ENCODE assay signal across 8 cellular contexts in the genomic region with DNA sequence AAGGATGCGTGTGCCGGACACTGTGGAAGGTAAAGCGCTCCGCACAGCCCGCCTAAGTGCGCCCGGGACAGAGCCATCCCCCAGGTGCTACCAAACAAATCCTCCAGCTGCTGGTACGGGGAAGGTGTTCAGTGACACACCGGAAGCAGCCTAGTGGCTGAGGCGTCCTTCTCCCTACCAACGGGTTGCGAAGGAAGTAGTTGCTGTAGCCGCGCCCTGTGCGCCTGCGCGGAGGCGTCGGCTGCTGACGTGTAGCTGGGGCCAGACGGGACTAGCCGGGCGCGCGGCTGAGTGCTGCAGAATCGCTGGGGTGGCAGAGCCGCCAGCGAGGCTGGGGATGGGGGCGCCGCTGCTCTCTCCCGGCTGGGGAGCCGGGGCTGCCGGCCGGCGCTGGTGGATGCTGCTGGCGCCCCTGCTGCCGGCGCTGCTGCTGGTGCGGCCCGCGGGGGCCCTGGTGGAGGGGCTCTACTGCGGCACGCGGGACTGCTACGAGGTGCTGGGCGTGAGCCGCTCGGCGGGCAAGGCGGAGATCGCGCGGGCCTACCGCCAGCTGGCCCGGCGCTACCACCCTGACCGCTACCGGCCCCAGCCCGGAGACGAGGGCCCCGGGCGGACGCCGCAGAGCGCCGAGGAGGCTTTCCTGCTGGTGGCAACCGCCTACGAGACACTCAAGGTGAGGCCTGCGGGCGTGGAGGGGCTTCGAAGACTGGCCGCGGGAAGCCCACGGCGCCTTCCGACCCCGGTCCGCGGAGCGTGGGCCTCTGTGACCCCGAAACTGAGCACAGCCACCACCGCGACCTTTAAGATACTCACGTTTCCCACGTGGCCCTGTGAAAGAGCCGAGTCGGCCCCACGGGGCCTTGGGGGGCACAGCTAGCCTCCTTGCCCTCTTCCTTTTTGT. TPM values are rescaled to one million over a fixed set of nuclear protein-coding genes. Genes with fewer than 3 reads are reported as not detected.
DNase-seq lines count a peak whose midpoint lies in the region; ATAC-seq, FAIRE-seq and TF ChIP-seq lines count a peak whose summit lies in the region.

DNAJC25 (plus strand) TSS at position 264 of the 901 bp plus-strand sequence; CDS start at position 338, 74 bp downstream.

- H3K14ac ChIP-seq in H1 (ENCODE audit: insufficient read length) (no peak within 1 kb of the TSS), mesenchymal stem cell (ENCODE audit: low read length in 2 of 2) (peak within 1 kb of the TSS; percentile 89 to 97)

- H3K9ac ChIP-seq in H1 (replicated peaks in 1 of 4; ENCODE audit: extremely low read depth in 1 of 4, low read depth in 3 of 4, low read length in 3 of 4) (peak within 1 kb of the TSS; percentile 85 to 96 (median 86)), mesenchymal stem cell (ENCODE audit: low read length) (peak within 1 kb of the TSS; percentile 96)

- H3K4me1 ChIP-seq in H1 (replicated peaks in 1 of 4; ENCODE audit: control insufficient read depth in 3 of 4, insufficient read depth in 4 of 4, low read length in 3 of 4): peaks cover 0 to 3% (median 0%) of the 10 kb centered on the region in 4 experiments; a peak in 3 of 7 replicates
- peaks cover 2% of the 10 kb centered on the region for H3K4me1 ChIP-seq in mesenchymal stem cell (ENCODE audit: control insufficient read depth, insufficient read depth, low read depth, low read length)

- H3K56ac ChIP-seq in H1 (replicated peaks; ENCODE audit: insufficient read length, low read depth, low read length): peak within 1 kb of the TSS; percentile 1

- POLR2A ChIA-PET in H1 (lab: Charles Lee; ENCODE audit: partially characterized antibody): interaction anchor here (0.7 to 5.0 kb wide), 16 partner anchors 10 to 106 kb away, joined by 3 to 27 read pairs (median 4); partner anchors contain the start of genes GNG10 and PTGR1

- H3K36me3 ChIP-seq in H1 (ENCODE audit: control insufficient read depth in 2 of 4, insufficient read depth in 4 of 4, low read length in 3 of 4) (no peaks in the 10 kb centered on the region), mesenchymal stem cell (ENCODE audit: control insufficient read depth in 1 of 2, insufficient read depth in 2 of 2, low read depth in 1 of 2, low read length in 2 of 2) (no peaks in the 10 kb centered on the region)

- H2BK120ac ChIP-seq in H1 (replicated peaks; ENCODE audit: low read depth, low read length) (no peak within 1 kb of the TSS), mesenchymal stem cell (ENCODE audit: low read depth, low read length) (peak within 1 kb of the TSS; percentile 73)

- no peak within 1 kb of the TSS for H2BK20ac ChIP-seq in H1 (ENCODE audit: low read length)

- TF ChIP-seq CTCF in H1 (IDR thresholded peaks at IDR 0.05; ENCODE audit: control extremely low read depth in 1 of 3, insufficient read depth in 1 of 3, low read depth in 1 of 3, low read length in 3 of 3): 0 out of 4 replicates have a peak, but pooled peaks of 1 of the 3 experiments have one; percentile 1

- WGBS in H1 (ENCODE audit: extremely low coverage in 1 of 2, insufficient coverage in 1 of 2, insufficient read length in 1 of 2, insufficient replicate concordance in 2 of 2, low coverage in 1 of 2, low lambda C conversion rate in 2 of 2, missing lambda C conversion rate in 1 of 2), 2 experiments: 2% methylated on average over 68 of the region's 88 CpGs; no CpG with 5 or more reads in 1 of the 2 experiments
- WGBS in mesenchymal stem cell: under 1% methylated on average over 67 of the region's 88 CpGs

- H2BK15ac ChIP-seq in H1 (ENCODE audit: low read length) (no peak within 1 kb of the TSS), mesenchymal stem cell (ENCODE audit: low read depth, poor library complexity, severe bottlenecking) (peak within 1 kb of the TSS; percentile 69)

- H3K9me3 ChIP-seq in H1 (ENCODE audit: insufficient read depth in 2 of 2, low read depth in 1 of 2, low read length in 1 of 2) (no peaks in the 10 kb centered on the region), mesenchymal stem cell (ENCODE audit: control insufficient read depth, low read length) (no peaks in the 10 kb centered on the region)

- peak within 1 kb of the TSS; percentile 97 for H2AFZ ChIP-seq in H1 (ENCODE audit: low read length)
- peak within 1 kb of the TSS; percentile 89 for H2AFZ ChIP-seq in mesenchymal stem cell (ENCODE audit: low read depth, low read length)

- TF ChIP-seq EP300 in H1 (IDR thresholded peaks at IDR 0.05; ENCODE audit: borderline replicate concordance in 1 of 2, low read depth in 2 of 2, low read length in 2 of 2): no peak

- H3K79me1 ChIP-seq in H1 (ENCODE audit: low read depth, low read length) (no peaks in the 10 kb centered on the region), mesenchymal stem cell (replicated peaks; ENCODE audit: low read length, poor library complexity, severe bottlenecking) (peaks cover 4% of the 10 kb centered on the region)

- no peak within 1 kb of the TSS for H2BK12ac ChIP-seq in H1 (ENCODE audit: low read depth, low read length)
- H2BK12ac ChIP-seq in mesenchymal stem cell (ENCODE audit: low read length in 2 of 2): peak within 1 kb of the TSS in 1 of 2 experiments; percentile 77

- H2BK5ac ChIP-seq in H1 (ENCODE audit: low read depth, low read length): no peak within 1 kb of the TSS
- H2BK5ac ChIP-seq in mesenchymal stem cell (ENCODE audit: low read depth, low read length, poor library complexity, severe bottlenecking): peak within 1 kb of the TSS; percentile 70

- H4K20me1 ChIP-seq in H1 (replicated peaks in 1 of 2; ENCODE audit: control insufficient read depth in 1 of 2, insufficient read depth in 2 of 2, low read length in 2 of 2): peaks cover 3 to 7% of the 10 kb centered on the region in 2 experiments

- H3K23me2 ChIP-seq in H1 (ENCODE audit: low read depth, low read length): peaks cover 8% of the 10 kb centered on the region; the same call in 1 of the 2 replicates

- peak; percentile 100 for TF ChIP-seq POLR2A in H1 (IDR thresholded peaks at IDR 0.05; ENCODE audit: control extremely low read depth in 1 of 2, low read depth in 2 of 2, low read length in 2 of 2)

- H3K4ac ChIP-seq in H1 (replicated peaks; ENCODE audit: insufficient read length, low read depth, low read length) (no peak within 1 kb of the TSS), mesenchymal stem cell (ENCODE audit: low read depth in 1 of 2, low read length in 2 of 2) (peak within 1 kb of the TSS; percentile 64 to 71)

- no peaks in the 10 kb centered on the region for H3K27me3 ChIP-seq in H1 (replicated peaks in 1 of 4; ENCODE audit: control insufficient read depth in 3 of 4, extremely low read depth in 1 of 4, insufficient read depth in 3 of 4, low read length in 3 of 4)
- no peaks in the 10 kb centered on the region for H3K27me3 ChIP-seq in mesenchymal stem cell (ENCODE audit: control insufficient read depth in 1 of 2, insufficient read depth in 1 of 2, low read length in 2 of 2)

- ATAC-seq in GM21367 (IDR thresholded peaks at IDR 0.05; ENCODE audit: unreplicated experiment): peak; percentile 98

- CTCF ChIA-PET in H1 (lab: Charles Lee; ENCODE audit: partially characterized antibody): interaction anchor here (1.0 to 1.1 kb wide), 2 partner anchors 33 to 43 kb away, joined by 3 to 5 read pairs; no protein-coding TSS in a partner anchor

- peaks cover 13 to 48% of the 10 kb centered on the region in 2 experiments for H3K79me2 ChIP-seq in H1 (ENCODE audit: control insufficient read depth in 1 of 2, insufficient read depth in 2 of 2, low read length in 2 of 2)

- DNase-seq in COR-L47 (lab: John Stamatoyannopoulos, UW) (peak; percentile 97), HT1080 (ENCODE audit: low read depth) (peak; percentile 97), NOMO-1 (lab: John Stamatoyannopoulos, UW; ENCODE audit: unreplicated experiment in 2 of 2) (peak; percentile 95 to 98), H1 (ENCODE audit: low read depth in 1 of 2, low spot score in 2 of 2) (peak; percentile 96 to 99), mesenchymal stem cell (peak; percentile 98)
- peak; percentile 82 to 92 (median 82) for DNase-seq in activated CD8-positive, alpha-beta memory T cell treated with anti-CD3 and anti-CD28 coated beads for 48 hours (ENCODE audit: low read depth in 2 of 3, low spot score in 2 of 3)
- peak; percentile 84 for DNase-seq in stimulated activated CD8-positive, alpha-beta memory T cell treated with anti-CD3 and anti-CD28 coated beads, Interleukin-12 subunit alpha, Interleukin-12 subunit beta, amount 100 ng/mL, for 24 hours (ENCODE audit: extremely low read depth)

- peak; percentile 91 for FAIRE-seq in H1 (lab: Jason Lieb, UNC)

- H4K5ac ChIP-seq in H1 (ENCODE audit: insufficient read length, low read depth, low read length): peak within 1 kb of the TSS; percentile 42

- H3K23ac ChIP-seq in H1 (ENCODE audit: insufficient read length) (no peak within 1 kb of the TSS), mesenchymal stem cell (ENCODE audit: low read length in 2 of 2) (peak within 1 kb of the TSS; percentile 57 to 90)

- H3K27ac ChIP-seq in H1 (ENCODE audit: low read depth, low read length): peak within 1 kb of the TSS; percentile 49; the same call in 1 of the 2 replicates
- H3K27ac ChIP-seq in mesenchymal stem cell (ENCODE audit: low read length, poor library complexity, severe bottlenecking): peak within 1 kb of the TSS; percentile 81

- peak within 1 kb of the TSS; percentile 11; the same call in 1 of the 2 replicates for H3K18ac ChIP-seq in H1 (ENCODE audit: extremely low read depth, low read length)
- H3K18ac ChIP-seq in mesenchymal stem cell (ENCODE audit: low read depth in 1 of 2, low read length in 2 of 2): peak within 1 kb of the TSS; percentile 79 to 92

- H3K4me2 ChIP-seq in H1 (ENCODE audit: insufficient read depth in 1 of 2, low read depth in 2 of 2, low read length in 2 of 2) (peak within 1 kb of the TSS; percentile 90 to 94), mesenchymal stem cell (ENCODE audit: low read length, poor library complexity, severe bottlenecking) (peak within 1 kb of the TSS; percentile 95)

- no peak within 1 kb of the TSS for H4K91ac ChIP-seq in H1 (replicated peaks; ENCODE audit: insufficient read length, low read length)
- H4K91ac ChIP-seq in mesenchymal stem cell (ENCODE audit: low read length): peak within 1 kb of the TSS; percentile 39

- H4K8ac ChIP-seq in H1 (ENCODE audit: extremely low read depth, insufficient read depth, low read length) (peak within 1 kb of the TSS; percentile 45), mesenchymal stem cell (ENCODE audit: low read length) (peak within 1 kb of the TSS; percentile 90)

- H2AK5ac ChIP-seq in H1 (ENCODE audit: low read depth, low read length) (no peak within 1 kb of the TSS), mesenchymal stem cell (ENCODE audit: low read length, severe bottlenecking) (no peak within 1 kb of the TSS)

- no peak for TF ChIP-seq RAD21 in H1 (IDR thresholded peaks at IDR 0.05 in 1 of 2, conservative IDR thresholded peaks at IDR 0.05 in 1 of 2; ENCODE audit: low read depth in 2 of 2, low read length in 2 of 2)

- peak within 1 kb of the TSS; percentile 81 to 92 (median 90) for H3K4me3 ChIP-seq in H1 (ENCODE audit: extremely low read depth in 1 of 4, insufficient read depth in 2 of 4, low read depth in 3 of 4, low read length in 4 of 4)
- H3K4me3 ChIP-seq in mesenchymal stem cell (ENCODE audit: insufficient read depth in 1 of 2, low read depth in 1 of 2, low read length in 2 of 2): peak within 1 kb of the TSS; percentile 93 to 99

RNA-seq across cellular contexts. Expression of gene DNAJC25, which starts in this region (rescaled TPM):
- total RNA-seq in HT1080 (2014; rRNA removed; shearing (Covaris generic)): 4.8 and 6.0 TPM in 2 replicates
- polyA plus RNA-seq in HT1080 (2015; cell fraction: cytosol; rRNA removed): 9.1 and 10.2 TPM in 2 replicates
- 9.1 and 13.8 TPM in 2 replicates for polyA plus RNA-seq in HT1080 (2015; cell fraction: nucleus; rRNA removed)
- 6.2 and 6.6 TPM in 2 replicates for total RNA-seq in H1 (2021; fragmentation: NEBNext Ultra II Directional; extraction: Animal tissue kit (Norgen Biotek cat#: 25700))
- polyA plus RNA-seq in H1 (2011; rRNA removed): 2.5 and 2.7 TPM in 2 replicates
- 4.1 TPM for polyA plus RNA-seq in H1 (2011; cell fraction: cytosol; rRNA removed)
- 4.5 TPM for polyA plus RNA-seq in H1 (2011; cell fraction: nucleus; rRNA removed)
- polyA plus RNA-seq in H1 (2012, experiment 1 of 2): 3.2 to 4.8 TPM (median 3.4 TPM) in 4 replicates
- polyA plus RNA-seq in H1 (2012, experiment 2 of 2): 0.76 TPM
- 10.5 TPM for polyA plus RNA-seq in H1 (2013, experiment 1 of 2)
- 12.6 TPM for polyA plus RNA-seq in H1 (2013, experiment 2 of 2)
- 1.4 and 2.2 TPM in 2 replicates for polyA minus RNA-seq in H1 (2011; rRNA and poly(A)+ RNA removed)
- polyA minus RNA-seq in H1 (2011; cell fraction: cytosol; rRNA and poly(A)+ RNA removed): 1.5 TPM
- 6.0 TPM for polyA minus RNA-seq in H1 (2011; cell fraction: nucleus; rRNA and poly(A)+ RNA removed)
- 10.9 TPM for polyA plus RNA-seq in mesenchymal stem cell (2013, experiment 1 of 2)
- 11.0 TPM for polyA plus RNA-seq in mesenchymal stem cell (2013, experiment 2 of 2)

Comparison
In these comparisons a context has a peak if more than half of its experiments do, and no peak if none do; other contexts are left out.
1. Peak in every context shown above with its lines: DNase-seq, ATAC-seq, H3K4me3 ChIP-seq and H3K27ac ChIP-seq.